ENCODE assay signal across 8 cellular contexts in genomic region chr21:39312112-39313041, GRCh38. TPM values are rescaled to one million over a fixed set of nuclear protein-coding genes. Genes with fewer than 3 reads are reported as not detected.
DNase-seq lines count a peak whose midpoint lies in the region; ATAC-seq and TF ChIP-seq lines count a peak whose summit lies in the region.

No MANE protein-coding gene starts in this region.

- H3K36me3 ChIP-seq in heart right ventricle, result peaks cover 0 to 42% (median 7%) of the 10 kb centered on the region in 9 donors

- H3K36me3 Mint-ChIP-seq in type B pancreatic cell, result peaks cover 19% of the 10 kb centered on the region

- 2% methylated on average over 55 to 64 of the region's 65 CpGs for WGBS in heart right ventricle, 2 donors

- peak overlapping the region; percentile 94 to 100 (median 99) for H3K27ac ChIP-seq in heart right ventricle

- H3K27ac Mint-ChIP-seq in type B pancreatic cell, result peak overlapping the region; percentile 96

- in situ Hi-C loops in GM13977 (cut with MboI; ENCODE audit: low pct_unique_long_range_greater_than_20kb, low sequenced_read_pairs, unreplicated experiment), result no loop called here

- H3K9me3 ChIP-seq in heart right ventricle, result no peaks in the 10 kb centered on the region

- peak overlapping the region; percentile 94 for H3K4me3 Mint-ChIP-seq in type B pancreatic cell

- intact Hi-C loops in heart right ventricle (cut with DNase I), result loop anchor here (1.0 to 10.0 kb wide), 11 partner anchors 32 to 132 kb away; partner anchors contain the start of genes HMGN1 (in 5 of the 10) and LCA5L (in 2 of the 10)

- no peaks in the 10 kb centered on the region for H3K27me3 ChIP-seq in heart right ventricle

- TF ChIP-seq CTCF in GM13977 (IDR thresholded peaks at IDR 0.05; ENCODE audit: extremely low read depth, insufficient read depth, missing control alignments) (no peak), heart right ventricle (IDR thresholded peaks at IDR 0.05) (no peak), type B pancreatic cell (conservative IDR thresholded peaks at IDR 0.05) (no peak)

- peak overlapping the region; percentile 64 to 97 (median 82) for H3K4me3 ChIP-seq in heart right ventricle

- ATAC-seq in HG02885 (IDR thresholded peaks at IDR 0.05; ENCODE audit: poor library complexity, unreplicated experiment) (peak; percentile 80), heart right ventricle (peak; percentile 85 to 95 (median 90))

- peak; percentile 99 for DNase-seq in GM13977 (ENCODE audit: low spot score)
- DNase-seq in NCI-H146 treated with DMSO at 0.1 percent for 48 hours (lab: John Stamatoyannopoulos, UW; ENCODE audit: unreplicated experiment), result peak; percentile 60
- peak; percentile 89 to 95 (median 93) for DNase-seq in T-helper 1 cell
- DNase-seq in amniotic epithelial cell (ENCODE audit: low read depth), result peak; percentile 89
- peak; percentile 93 to 94 for DNase-seq in heart right ventricle
- peak; percentile 91 for DNase-seq in pons (ENCODE audit: low spot score)
- peak; percentile 96 for DNase-seq in type B pancreatic cell (ENCODE audit: extremely low spot score, unreplicated experiment)

- H3K4me1 Mint-ChIP-seq in type B pancreatic cell (ENCODE audit: unreplicated experiment), result peaks cover 24% of the 10 kb centered on the region

- H3K4me1 ChIP-seq in heart right ventricle, result peaks cover 4 to 37% (median 18%) of the 10 kb centered on the region in 9 donors

- H3K9me3 Mint-ChIP-seq in type B pancreatic cell, result no peaks in the 10 kb centered on the region

- peaks cover 8% of the 10 kb centered on the region for H3K27me3 Mint-ChIP-seq in type B pancreatic cell

RNA-seq across cellular contexts. Expression of gene BRWD1, which starts 1.1 kb away (rescaled TPM):
- 10 to 100 TPM; 30.2 to 38.8 (median 34.6) TPM for total RNA-seq in heart right ventricle
- polyA plus RNA-seq in heart right ventricle, result 10 to 100 TPM in 1 of 2 donors, 1 to 10 TPM in 1; 8.5 to 12.7 TPM
- total RNA-seq in type B pancreatic cell (ENCODE audit: low replicate concordance), result 44.7 and 48.0 TPM in 2 replicates

RNA-seq across cellular contexts. Expression of gene HMGN1, which starts 36.5 kb away (rescaled TPM):
- total RNA-seq in heart right ventricle (10 to 100 TPM; 49.4 to 73.6 (median 59.3) TPM), type B pancreatic cell (ENCODE audit: low replicate concordance) (466 and 479 TPM in 2 replicates)
- 10 to 100 TPM; 46.2 to 79.0 TPM for polyA plus RNA-seq in heart right ventricle

Comparison
In these comparisons a context has a peak if more than half of its experiments do, and no peak if none do; other contexts are left out.
1. Peak in every context shown above with its lines: DNase-seq, ATAC-seq, H3K4me3 ChIP-seq and H3K27ac ChIP-seq.